26 cellular contexts compared by ENCODE assay signal in genomic region chr5:45402804-45403455, GRCh38.
"Had no signal": no experiment of that assay in that cellular context is flagged by ENCODE, and none has a peak within 500 bp of the region (broad histone marks: within the 10 kb centered on the region; RNA-seq: fewer than 3 reads in every experiment).

No MANE protein-coding gene starts in this region.

- H3K4me3 ChIP-seq: ascending aorta, coronary artery, dorsolateral prefrontal cortex had no signal

- H3K27me3 ChIP-seq: ascending aorta, brain microvascular endothelial cell, dorsolateral prefrontal cortex had no signal

- H3K27ac ChIP-seq: ascending aorta, brain microvascular endothelial cell, coronary artery, dorsolateral prefrontal cortex, WERI-Rb-1 had no signal

- H3K4me1 ChIP-seq: ascending aorta had no signal

- DNase-seq: activated CD4-positive, alpha-beta memory T cell treated with anti-CD3 and anti-CD28 coated beads, Interleukin-2, amount 10 ng/mL, durations not matched to agents 7 days and 5 days; activated CD4-positive, alpha-beta T cell treated with anti-CD3 and anti-CD28 coated beads for 1 hour; activated CD4-positive, alpha-beta T cell treated with anti-CD3 and anti-CD28 coated beads for 4 hours; activated CD4-positive, alpha-beta T cell treated with anti-CD3 and anti-CD28 coated beads, Interleukin-2, amount 10 ng/mL, durations not matched to agents 7 days and 5 days; activated CD4-positive, alpha-beta T cell treated with anti-CD3 and anti-CD28 coated beads, Interleukin-2, amount 50 U/mL, for 4 hours; activated CD4-positive, CD25-positive, alpha-beta regulatory T cell; activated CD8-positive, alpha-beta memory T cell treated with anti-CD3 and anti-CD28 coated beads, Interleukin-2, amount 50 U/mL, for 48 hours; activated gamma-delta T cell; activated naive CD4-positive, alpha-beta T cell; activated naive CD4-positive, alpha-beta T cell treated with anti-CD3 and anti-CD28 coated beads, Interleukin-2, amount 10 ng/mL, durations not matched to agents 7 days and 5 days; activated naive CD8-positive, alpha-beta T cell treated with anti-CD3 and anti-CD28 coated beads, Interleukin-2, amount 10 ng/mL, durations not matched to agents 7 days and 5 days; activated T-cell treated with anti-CD3 and anti-CD28 coated beads for 4 hours; activated T-cell treated with anti-CD3 and anti-CD28 coated beads, Interleukin-2, amount 50 U/mL, for 24 hours; activated T-cell treated with anti-CD3 and anti-CD28 coated beads, Interleukin-2, amount 50 U/mL, for 72 hours; brain microvascular endothelial cell; dorsolateral prefrontal cortex; effector memory CD4-positive, alpha-beta T cell; endodermal cell; foreskin fibroblast; T-helper 17 cell; T1000; WERI-Rb-1 had no signal

- ATAC-seq: activated naive CD4-positive, alpha-beta T cell treated with anti-CD3 and anti-CD28 coated beads, Interleukin-2, amount 50 U/mL, for 72 hours; activated T-cell treated with anti-CD3 and anti-CD28 coated beads, Interleukin-2, amount 50 U/mL, for 72 hours; esophagus mucosa; T-helper 17 cell had no signal

- H3K36me3 ChIP-seq: ascending aorta, brain microvascular endothelial cell, WERI-Rb-1 had no signal

- H3K9me3 ChIP-seq: ascending aorta had no signal
